In the genomic region with DNA sequence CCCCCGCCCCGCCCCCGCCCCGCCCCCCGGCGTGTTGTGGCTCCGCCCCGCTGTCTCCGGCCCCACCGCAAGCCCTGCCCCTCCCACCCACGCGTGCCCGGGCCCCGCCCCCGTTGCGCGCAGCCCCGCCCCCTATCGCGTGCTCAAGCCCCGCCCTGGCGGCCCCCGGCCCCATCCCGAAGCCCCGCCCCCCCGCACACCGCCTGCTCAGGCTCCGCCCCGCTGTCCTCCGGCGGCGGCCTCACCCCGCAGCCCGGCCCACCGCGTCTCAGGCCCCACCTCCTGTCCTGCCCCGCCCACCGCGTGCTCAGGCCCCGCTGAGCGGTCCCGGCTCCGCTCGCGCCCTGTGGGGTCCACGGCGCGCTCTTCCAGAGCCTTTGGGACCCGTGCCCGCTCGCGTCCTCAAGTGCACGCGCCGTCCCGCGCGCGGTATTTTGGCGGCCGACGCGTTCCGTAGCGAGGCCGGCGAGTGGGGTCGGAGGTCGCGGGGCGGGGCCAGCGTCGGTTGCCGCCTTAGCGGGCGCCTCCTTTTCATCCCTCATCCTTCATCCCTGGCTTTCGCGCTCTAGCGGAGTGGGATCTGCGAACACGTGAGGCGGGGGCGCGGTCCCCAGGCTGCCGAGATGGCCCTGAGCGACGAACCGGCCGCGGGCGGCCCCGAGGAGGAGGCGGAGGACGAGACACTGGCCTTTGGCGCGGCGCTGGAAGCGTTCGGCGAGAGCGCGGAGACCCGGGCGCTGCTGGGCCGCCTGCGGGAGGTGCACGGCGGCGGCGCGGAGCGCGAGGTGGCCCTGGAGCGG, we compare ENCODE assay signal across 8 cellular contexts. TPM values are rescaled to one million over a fixed set of nuclear protein-coding genes. Genes with fewer than 3 reads are reported as not detected.
DNase-seq lines count a peak whose midpoint lies in the region; ATAC-seq and TF ChIP-seq lines count a peak whose summit lies in the region.

A gene (plus strand): TSS at position 495 of the 800 bp plus-strand sequence. CDS start 129 bp downstream, at position 624.

- peak within 1 kb of the TSS; percentile 93 for H3K4me3 Mint-ChIP-seq in activated CD4-positive, alpha-beta T cell treated with anti-CD3 and anti-CD28 coated beads, Interleukin-2, amount 10 ng/mL, durations not matched to agents 24 days and 14 days

- no peaks in the 10 kb centered on the region for H3K9me3 Mint-ChIP-seq in activated CD4-positive, alpha-beta T cell treated with anti-CD3 and anti-CD28 coated beads, Interleukin-2, amount 10 ng/mL, durations not matched to agents 24 days and 14 days

- H3K27me3 Mint-ChIP-seq in activated CD4-positive, alpha-beta T cell treated with anti-CD3 and anti-CD28 coated beads, Interleukin-2, amount 10 ng/mL, durations not matched to agents 24 days and 14 days: no peaks in the 10 kb centered on the region

- peak within 1 kb of the TSS; percentile 87 for H3K27ac Mint-ChIP-seq in activated CD4-positive, alpha-beta T cell treated with anti-CD3 and anti-CD28 coated beads, Interleukin-2, amount 10 ng/mL, durations not matched to agents 24 days and 14 days

- peaks cover 24% of the 10 kb centered on the region for H3K4me1 Mint-ChIP-seq in activated CD4-positive, alpha-beta T cell treated with anti-CD3 and anti-CD28 coated beads, Interleukin-2, amount 10 ng/mL, durations not matched to agents 24 days and 14 days

- ATAC-seq in HG03378 (IDR thresholded peaks at IDR 0.05; ENCODE audit: unreplicated experiment) (peak; percentile 57), left colon (peak; percentile 80)

- intact Hi-C loops in activated CD4-positive, alpha-beta T cell treated with anti-CD3 and anti-CD28 coated beads, Interleukin-2, amount 10 ng/mL, durations not matched to agents 24 days and 14 days (cut with micrococcal nuclease): loop anchor here (1.0 to 10.0 kb wide), 4 partner anchors 35 to 297 kb away; a partner anchor contains a TSS
- intact Hi-C loops in left colon (cut with DNase I, micrococcal nuclease): no loop called here

- peak; percentile 100 for DNase-seq in AG20443 (ENCODE audit: low spot score)
- DNase-seq in NCI-H526 treated with DMSO at 0.1 percent for 48 hours (lab: John Stamatoyannopoulos, UW): peak; percentile 83
- DNase-seq in activated CD4-positive, alpha-beta T cell treated with anti-CD3 and anti-CD28 coated beads, Interleukin-2, amount 10 ng/mL, durations not matched to agents 24 days and 14 days: peak; percentile 96
- peak; percentile 88 to 93 for DNase-seq in left colon
- peak; percentile 75 to 96 (median 79) for DNase-seq in stimulated activated CD4-positive, alpha-beta T cell treated with anti-CD3 and anti-CD28 coated beads, Interleukin-1b, Interleukin-23, amount 100 ng/mL, for 24 hours (ENCODE audit: low read depth in 4 of 4, low spot score in 1 of 4)

- peak; percentile 67 for TF ChIP-seq POLR2A in GM19193 (IDR thresholded peaks at IDR 0.05; ENCODE audit: extremely low read depth, insufficient read depth, insufficient read length)

- peaks cover 7% of the 10 kb centered on the region for H3K36me3 Mint-ChIP-seq in activated CD4-positive, alpha-beta T cell treated with anti-CD3 and anti-CD28 coated beads, Interleukin-2, amount 10 ng/mL, durations not matched to agents 24 days and 14 days (ENCODE audit: low read depth)

- H3K27ac ChIP-seq in cingulate gyrus (ENCODE audit: low read depth, low read length): peak within 1 kb of the TSS; percentile 79

RNA-seq across cellular contexts. Expression of the gene that starts here (rescaled TPM):
- total RNA-seq in activated CD4-positive, alpha-beta T cell treated with anti-CD3 and anti-CD28 coated beads, Interleukin-2, amount 10 ng/mL, durations not matched to agents 24 days and 14 days: 117 and 122 TPM in 2 replicates
- total RNA-seq in left colon: 10 to 100 TPM; 44.4 to 54.1 TPM

Comparison
In these comparisons a context has a peak if more than half of its experiments do, and no peak if none do; other contexts are left out.
1. Peak in every context shown above with its lines: DNase-seq, ATAC-seq and H3K27ac ChIP-seq.